14 cellular contexts compared by ENCODE assay signal in the genomic region with DNA sequence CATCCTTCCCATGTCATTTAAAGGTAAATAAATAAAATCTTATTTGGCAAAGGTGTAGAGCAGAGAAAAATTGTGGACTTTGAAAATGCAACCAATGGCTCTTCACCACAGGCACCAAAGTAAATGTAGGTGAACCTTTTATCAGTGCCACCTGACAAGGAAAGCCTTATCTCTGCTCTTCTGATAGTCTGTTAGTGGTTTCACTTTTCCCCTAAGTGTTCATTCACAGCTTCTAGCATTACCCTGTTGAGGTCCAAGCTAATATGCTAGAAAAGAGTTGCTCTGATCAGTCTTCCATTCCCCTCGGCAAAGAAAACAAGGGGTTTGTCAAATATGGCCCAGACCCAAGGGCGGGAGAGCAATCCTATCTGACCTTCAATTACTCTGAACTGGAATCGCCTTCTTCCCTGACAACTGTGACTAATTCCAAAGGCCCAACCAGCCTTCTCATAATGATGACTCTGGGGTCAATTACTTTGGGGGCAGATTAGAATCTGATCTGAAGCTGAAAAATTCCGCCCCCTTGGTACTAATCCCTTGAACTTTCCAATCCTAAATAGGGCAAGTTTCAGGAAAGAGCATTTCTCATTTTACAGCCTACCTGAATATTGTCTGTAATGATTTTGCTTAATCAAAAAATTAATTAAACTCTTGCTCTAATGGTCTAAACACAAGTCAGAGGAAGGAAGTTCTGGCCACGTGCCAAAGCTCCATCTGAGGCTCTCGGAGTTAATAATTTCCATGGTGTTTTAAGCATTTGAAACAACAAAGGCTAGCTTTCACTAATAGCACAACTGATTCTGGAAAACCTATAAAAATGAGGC. TPM values are rescaled to one million over a fixed set of nuclear protein-coding genes. Genes with fewer than 3 reads are reported as not detected.
DNase-seq lines count a peak whose midpoint lies in the region; ATAC-seq and TF ChIP-seq lines count a peak whose summit lies in the region.
"Had no signal": no experiment of that assay in that cellular context is flagged by ENCODE, and none has a peak within 500 bp of the region (broad histone marks: within the 10 kb centered on the region; RNA-seq: fewer than 3 reads in every experiment).

No MANE protein-coding gene starts in this region.

- H3K9me3 Mint-ChIP-seq in neural progenitor cell = no peaks in the 10 kb centered on the region
- no peaks in the 10 kb centered on the region for H3K9me3 Mint-ChIP-seq in activated T-helper 2 cell treated with anti-CD3 and anti-CD28 coated beads, Interferon-gamma antibody, Interleukin-2, Interleukin-4, amounts not matched to agents 10 μg/mL and 5 μg/mL and 100 μg/mL, durations not matched to agents 14 hours and 24 hours and 36 hours
- H3K9me3 Mint-ChIP-seq: stimulated activated naive CD8-positive, alpha-beta T cell treated with anti-CD3 and anti-CD28 coated beads, Interleukin-15, amount 100 ng/mL, for 72 hours had no signal

- H3K27ac ChIP-seq in heart right ventricle (peak overlapping the region in 5 of 10 donors; percentile 16 to 40 (median 24)), neural progenitor cell (no peak overlapping the region)

- no peaks in the 10 kb centered on the region for H4K20me1 ChIP-seq in neural progenitor cell (ENCODE audit: low read depth)

- intact Hi-C loops in heart right ventricle (cut with DNase I) = loop anchor here in 3 of 10 donors (10.0 kb wide), 2 partner anchors 109 to 139 kb away; a partner anchor contains a TSS
- intact Hi-C loops in activated T-helper 2 cell treated with anti-CD3 and anti-CD28 coated beads, Interferon-gamma antibody, Interleukin-2, Interleukin-4, amounts not matched to agents 10 μg/mL and 5 μg/mL and 100 μg/mL, durations not matched to agents 14 hours and 24 hours and 36 hours (cut with micrococcal nuclease) = no loop called here

- H3K36me3 Mint-ChIP-seq in neural progenitor cell = peaks cover 2% of the 10 kb centered on the region
- no peaks in the 10 kb centered on the region for H3K36me3 Mint-ChIP-seq in activated T-helper 2 cell treated with anti-CD3 and anti-CD28 coated beads, Interferon-gamma antibody, Interleukin-2, Interleukin-4, amounts not matched to agents 10 μg/mL and 5 μg/mL and 100 μg/mL, durations not matched to agents 14 hours and 24 hours and 36 hours (ENCODE audit: low read depth)

- no peak overlapping the region for H3K4me2 ChIP-seq in neural progenitor cell

- peaks cover 0 to under 1% (median 0%) of the 10 kb centered on the region in 9 donors for H3K36me3 ChIP-seq in heart right ventricle
- H3K36me3 ChIP-seq in neural progenitor cell = no peaks in the 10 kb centered on the region

- peak overlapping the region; percentile 62 for H3K27ac Mint-ChIP-seq in neural progenitor cell
- H3K27ac Mint-ChIP-seq in activated T-helper 2 cell treated with anti-CD3 and anti-CD28 coated beads, Interferon-gamma antibody, Interleukin-2, Interleukin-4, amounts not matched to agents 10 μg/mL and 5 μg/mL and 100 μg/mL, durations not matched to agents 14 hours and 24 hours and 36 hours = no peak overlapping the region
- H3K27ac Mint-ChIP-seq: stimulated activated naive CD8-positive, alpha-beta T cell treated with anti-CD3 and anti-CD28 coated beads, Interleukin-15, amount 100 ng/mL, for 72 hours had no signal

- no peak overlapping the region for H3K4me3 ChIP-seq in heart right ventricle
- no peak overlapping the region for H3K4me3 ChIP-seq in neural progenitor cell

- DNase-seq in DMS79 treated with DMSO at 0.1 percent for 48 hours (lab: John Stamatoyannopoulos, UW) (peak; percentile 29), RPMI7951 (ENCODE audit: low read depth) (peak; percentile 23), heart right ventricle (peak; percentile 30 to 59), neural progenitor cell (ENCODE audit: low spot score) (peak; percentile 8), NOMO-1 treated with dmso at 0.1 percent for 144 hours (lab: John Stamatoyannopoulos, UW; ENCODE audit: unreplicated experiment) (no peak), C1 segment of cervical spinal cord (lab: John Stamatoyannopoulos, UW) (no peak)
- no peak for DNase-seq in activated T-helper 2 cell treated with anti-CD3 and anti-CD28 coated beads, Interferon-gamma antibody, Interleukin-2, Interleukin-4, amounts not matched to agents 10 μg/mL and 5 μg/mL and 100 μg/mL, durations not matched to agents 14 hours and 24 hours and 36 hours (ENCODE audit: low spot score)
- DNase-seq: COR-L47; HCEC 1CT; NCI-H2081 treated with DMSO at 0.1 percent for 48 hours; stimulated activated CD4-positive, alpha-beta T cell treated with anti-CD3 and anti-CD28 coated beads, Interleukin-4, amount 100 ng/mL, for 1 hour; stimulated activated naive CD8-positive, alpha-beta T cell treated with anti-CD3 and anti-CD28 coated beads, Interleukin-15, amount 100 ng/mL, for 72 hours; T1000 had no signal

- H3K9ac ChIP-seq in neural progenitor cell = no peak overlapping the region

- H3K9me3 ChIP-seq in heart right ventricle (no peaks in the 10 kb centered on the region), neural progenitor cell (ENCODE audit: low read depth) (no peaks in the 10 kb centered on the region)

- WGBS in heart right ventricle, 2 donors = 40 to 55% methylated on average over 6 of the region's 6 CpGs

- H3K4me3 Mint-ChIP-seq in neural progenitor cell = no peak overlapping the region
- H3K4me3 Mint-ChIP-seq in activated T-helper 2 cell treated with anti-CD3 and anti-CD28 coated beads, Interferon-gamma antibody, Interleukin-2, Interleukin-4, amounts not matched to agents 10 μg/mL and 5 μg/mL and 100 μg/mL, durations not matched to agents 14 hours and 24 hours and 36 hours (ENCODE audit: low read depth) = no peak overlapping the region
- H3K4me3 Mint-ChIP-seq: stimulated activated naive CD8-positive, alpha-beta T cell treated with anti-CD3 and anti-CD28 coated beads, Interleukin-15, amount 100 ng/mL, for 72 hours had no signal

- H3K4me1 Mint-ChIP-seq in neural progenitor cell = peaks cover 20% of the 10 kb centered on the region
- peaks cover 23% of the 10 kb centered on the region for H3K4me1 Mint-ChIP-seq in activated T-helper 2 cell treated with anti-CD3 and anti-CD28 coated beads, Interferon-gamma antibody, Interleukin-2, Interleukin-4, amounts not matched to agents 10 μg/mL and 5 μg/mL and 100 μg/mL, durations not matched to agents 14 hours and 24 hours and 36 hours (ENCODE audit: low read depth)

- no peaks in the 10 kb centered on the region for H3K27me3 ChIP-seq in heart right ventricle
- no peaks in the 10 kb centered on the region for H3K27me3 ChIP-seq in neural progenitor cell

- ATAC-seq in heart right ventricle (peak in 2 of 8 donors; percentile 27 to 34), HG03571 (IDR thresholded peaks at IDR 0.05; ENCODE audit: unreplicated experiment) (no peak)
- ATAC-seq: stimulated activated naive CD8-positive, alpha-beta T cell treated with anti-CD3 and anti-CD28 coated beads, Interleukin-15, amount 100 ng/mL, for 72 hours had no signal

- H3F3A ChIP-seq in neural progenitor cell (ENCODE audit: low read depth) = no peaks in the 10 kb centered on the region

- H3K27me3 Mint-ChIP-seq in neural progenitor cell (ENCODE audit: insufficient read depth, low read depth) = no peaks in the 10 kb centered on the region
- no peaks in the 10 kb centered on the region for H3K27me3 Mint-ChIP-seq in activated T-helper 2 cell treated with anti-CD3 and anti-CD28 coated beads, Interferon-gamma antibody, Interleukin-2, Interleukin-4, amounts not matched to agents 10 μg/mL and 5 μg/mL and 100 μg/mL, durations not matched to agents 14 hours and 24 hours and 36 hours (ENCODE audit: low read depth)
- H3K27me3 Mint-ChIP-seq: stimulated activated naive CD8-positive, alpha-beta T cell treated with anti-CD3 and anti-CD28 coated beads, Interleukin-15, amount 100 ng/mL, for 72 hours had no signal

- H3K4me1 ChIP-seq in heart right ventricle (peaks cover 0 to 32% (median 16%) of the 10 kb centered on the region in 9 donors), neural progenitor cell (no peaks in the 10 kb centered on the region)

- H3K79me2 ChIP-seq in neural progenitor cell (ENCODE audit: low read depth) = no peaks in the 10 kb centered on the region

- no peak overlapping the region for H2AFZ ChIP-seq in neural progenitor cell (replicated peaks)

- no peak for TF ChIP-seq CTCF in heart right ventricle (IDR thresholded peaks at IDR 0.05)
- TF ChIP-seq CTCF in neural progenitor cell (IDR thresholded peaks at IDR 0.05) = no peak

RNA-seq across cellular contexts. Expression of a gene that starts 52.4 kb away (rescaled TPM):
- 10.5 and 13.8 TPM in 2 replicates for total RNA-seq in RPMI7951 (2014; rRNA removed; shearing (Covaris generic))
- total RNA-seq in heart right ventricle (10 to 100 TPM; 11.2 to 16.8 (median 12.7) TPM), neural progenitor cell (ENCODE audit: low replicate concordance) (18.3 and 25.1 TPM in 2 replicates)
- polyA plus RNA-seq in heart right ventricle = 10 to 100 TPM in 1 of 2 donors, 1 to 10 TPM in 1; 6.0 to 30.2 TPM
- 16.0 and 17.6 TPM in 2 replicates for total RNA-seq in activated T-helper 2 cell treated with anti-CD3 and anti-CD28 coated beads, Interferon-gamma antibody, Interleukin-2, Interleukin-4, amounts not matched to agents 10 μg/mL and 5 μg/mL and 100 μg/mL, durations not matched to agents 14 hours and 24 hours and 36 hours

Comparison
In these comparisons a context has a peak if more than half of its experiments do, and no peak if none do; other contexts are left out.
1. DNase-seq: peak in DMS79 treated with DMSO at 0.1 percent for 48 hours (single experiment), RPMI7951 (single experiment), heart right ventricle (2 of 2) and neural progenitor cell (single experiment); none in activated T-helper 2 cell treated with anti-CD3 and anti-CD28 coated beads, Interferon-gamma antibody, Interleukin-2, Interleukin-4, amounts not matched to agents 10 μg/mL and 5 μg/mL and 100 μg/mL, durations not matched to agents 14 hours and 24 hours and 36 hours (single experiment), NOMO-1 treated with dmso at 0.1 percent for 144 hours (single experiment) and C1 segment of cervical spinal cord (0 of 14).